ENCODE assay signal across 8 cellular contexts in the genomic region with DNA sequence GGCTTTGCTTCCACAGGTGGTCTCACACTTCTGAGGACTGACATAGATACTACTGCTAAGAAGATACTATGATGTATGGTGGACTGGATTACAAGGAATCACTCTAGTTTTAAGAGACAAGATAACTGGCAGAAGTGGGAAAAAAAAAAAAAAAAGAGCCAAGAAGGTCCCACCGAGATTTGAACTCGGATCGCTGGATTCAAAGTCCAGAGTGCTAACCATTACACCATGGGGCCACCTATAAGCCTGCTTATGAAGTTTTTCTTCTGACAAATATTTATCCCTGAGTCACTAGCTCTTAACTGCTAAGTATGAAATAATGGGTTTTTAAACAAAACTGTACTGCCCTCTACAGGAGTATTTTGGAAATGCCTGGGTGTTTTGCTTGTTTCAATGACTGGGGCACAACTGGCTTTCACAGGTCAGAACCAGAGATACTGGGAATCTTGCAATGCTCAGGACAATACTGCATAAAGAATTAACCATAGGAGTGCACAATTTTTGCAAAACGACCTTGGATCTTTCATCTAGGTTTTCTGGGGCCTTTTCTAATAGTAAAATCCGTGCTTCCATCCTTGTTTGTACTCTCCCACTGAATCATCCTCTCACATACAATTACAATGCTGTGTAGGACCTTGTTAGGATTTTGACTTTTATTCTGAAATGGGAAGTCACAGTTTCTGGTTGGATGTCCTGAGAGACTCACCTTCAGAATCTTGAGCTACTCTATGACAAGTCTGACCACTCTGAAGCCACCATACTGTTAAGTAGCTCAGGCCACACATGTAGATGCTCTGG.
A peak's percentile ranks its signal among the peaks of the same experiment; 100 is the strongest.
DNase-seq lines count a peak whose midpoint lies in the region; ATAC-seq and TF ChIP-seq lines count a peak whose summit lies in the region.

No MANE protein-coding gene starts in this region.

- H3K4me2 ChIP-seq in fibroblast of lung (ENCODE audit: extremely low read depth, insufficient read depth, low read length) = no peak overlapping the region

- intact Hi-C loops in CD4-positive, alpha-beta T cell (cut with DNase I, micrococcal nuclease) = loop anchor here in 1 of 2 experiments (1.0 to 2.0 kb wide), 3 partner anchors 277 to 1189 kb away; a partner anchor contains a TSS
- intact Hi-C loops in activated CD8-positive, alpha-beta T cell treated with anti-CD3 and anti-CD28 coated beads for 36 hours (cut with micrococcal nuclease) = no loop called here

- no peaks in the 10 kb centered on the region for H3K36me3 ChIP-seq in fibroblast of lung (ENCODE audit: control insufficient read depth, insufficient read depth, low read length)

- H3K4me1 Mint-ChIP-seq in CD4-positive, alpha-beta T cell (ENCODE audit: low read depth) = peaks cover 31% of the 10 kb centered on the region
- H3K4me1 Mint-ChIP-seq in activated CD8-positive, alpha-beta T cell treated with anti-CD3 and anti-CD28 coated beads for 36 hours (ENCODE audit: low read depth) = peaks cover 30% of the 10 kb centered on the region
- peaks cover 44% of the 10 kb centered on the region for H3K4me1 Mint-ChIP-seq in neural crest cell

- POLR2A ChIA-PET in CD4-positive, alpha-beta T cell (lab: Charles Lee) = interaction anchor here (0.5 to 4.5 kb wide), 16 partner anchors 23 to 669 kb away, joined by 3 to 41 read pairs (median 5); a partner anchor contains a TSS
- POLR2A ChIA-PET in activated CD8-positive, alpha-beta T cell treated with anti-CD3 and anti-CD28 coated beads for 36 hours (lab: Charles Lee) = interaction anchor here (0.6 to 1.7 kb wide), 9 partner anchors 12 to 1245 kb away, joined by 3 to 17 read pairs (median 5); a partner anchor contains a TSS

- H3K9me3 Mint-ChIP-seq in CD4-positive, alpha-beta T cell = no peaks in the 10 kb centered on the region
- H3K9me3 Mint-ChIP-seq in activated CD8-positive, alpha-beta T cell treated with anti-CD3 and anti-CD28 coated beads for 36 hours = no peaks in the 10 kb centered on the region
- no peaks in the 10 kb centered on the region for H3K9me3 Mint-ChIP-seq in neural crest cell

- no peaks in the 10 kb centered on the region for H4K20me1 ChIP-seq in fibroblast of lung (ENCODE audit: control insufficient read depth, extremely low read depth, insufficient read depth, low read length)

- no peak overlapping the region for H3K4me3 ChIP-seq in HL-60 (replicated peaks; ENCODE audit: insufficient read depth, low read length)
- H3K4me3 ChIP-seq in fibroblast of lung (replicated peaks in 1 of 4; ENCODE audit: control extremely low read depth in 1 of 4, insufficient read depth in 1 of 4, low read depth in 3 of 4, low read length in 4 of 4) = no peak overlapping the region

- H3K27me3 ChIP-seq in CD4-positive, alpha-beta T cell (ENCODE audit: control insufficient read depth, insufficient read depth, low read length) = peaks cover 5% of the 10 kb centered on the region
- no peaks in the 10 kb centered on the region for H3K27me3 ChIP-seq in HL-60 (ENCODE audit: insufficient read depth, poor library complexity, severe bottlenecking)
- H3K27me3 ChIP-seq in fibroblast of lung (ENCODE audit: control insufficient read depth, insufficient read depth, low read length) = no peaks in the 10 kb centered on the region

- H3K4me1 ChIP-seq in fibroblast of lung (ENCODE audit: control insufficient read depth, extremely low read depth, insufficient read depth, low read length) = no peaks in the 10 kb centered on the region

- peak overlapping the region; percentile 47 for H3K4me3 Mint-ChIP-seq in CD4-positive, alpha-beta T cell
- no peak overlapping the region for H3K4me3 Mint-ChIP-seq in activated CD8-positive, alpha-beta T cell treated with anti-CD3 and anti-CD28 coated beads for 36 hours
- peak overlapping the region; percentile 70 for H3K4me3 Mint-ChIP-seq in neural crest cell

- no peak overlapping the region for H2AFZ ChIP-seq in fibroblast of lung (ENCODE audit: low read length)

- CTCF ChIA-PET in CD4-positive, alpha-beta T cell (lab: Charles Lee) = interaction anchor here (0.6 to 4.9 kb wide), 30 partner anchors 11 to 1858 kb away, joined by 3 to 33 read pairs (median 4); a partner anchor contains a TSS
- CTCF ChIA-PET in activated CD8-positive, alpha-beta T cell treated with anti-CD3 and anti-CD28 coated beads for 36 hours (lab: Charles Lee) = interaction anchor here (0.6 to 2.9 kb wide), 27 partner anchors 11 to 1240 kb away, joined by 3 to 28 read pairs (median 4); a partner anchor contains a TSS

- no peak overlapping the region for H3K9ac ChIP-seq in fibroblast of lung (ENCODE audit: insufficient read depth, low read length)

- peaks cover 4% of the 10 kb centered on the region for H3K36me3 Mint-ChIP-seq in CD4-positive, alpha-beta T cell (ENCODE audit: low read depth)
- no peaks in the 10 kb centered on the region for H3K36me3 Mint-ChIP-seq in activated CD8-positive, alpha-beta T cell treated with anti-CD3 and anti-CD28 coated beads for 36 hours (ENCODE audit: low read depth)
- no peaks in the 10 kb centered on the region for H3K36me3 Mint-ChIP-seq in neural crest cell (ENCODE audit: low read depth)

- H3K27ac Mint-ChIP-seq in CD4-positive, alpha-beta T cell = peak overlapping the region; percentile 80
- H3K27ac Mint-ChIP-seq in activated CD8-positive, alpha-beta T cell treated with anti-CD3 and anti-CD28 coated beads for 36 hours = no peak overlapping the region
- no peak overlapping the region for H3K27ac Mint-ChIP-seq in neural crest cell (ENCODE audit: unreplicated experiment)

- DNase-seq in CD4-positive, alpha-beta T cell = peak in 5 of 10 experiments; percentile 11 to 36 (median 25)
- DNase-seq in HL-60 (ENCODE audit: low read depth in 1 of 2, low spot score in 1 of 2) = peak; percentile 70 to 78
- peak; percentile 87 for DNase-seq in NCI-H69 (lab: John Stamatoyannopoulos, UW)
- DNase-seq in activated CD8-positive, alpha-beta T cell treated with anti-CD3 and anti-CD28 coated beads for 36 hours = peak; percentile 68
- peak; percentile 79 to 95 for DNase-seq in fibroblast of lung (ENCODE audit: low read depth in 2 of 2)
- DNase-seq in neural crest cell (ENCODE audit: low read depth, low spot score) = peak; percentile 74

- peak; percentile 72 for ATAC-seq in CD4-positive, alpha-beta T cell (ENCODE audit: poor library complexity)
- ATAC-seq in GM18909 (IDR thresholded peaks at IDR 0.05; ENCODE audit: poor library complexity, unreplicated experiment) = peak; percentile 54
- ATAC-seq in activated CD8-positive, alpha-beta T cell treated with anti-CD3 and anti-CD28 coated beads for 36 hours = peak; percentile 69
- ATAC-seq in GM21528 (IDR thresholded peaks at IDR 0.05; ENCODE audit: low FRiP score, unreplicated experiment) = no peak

- peak; percentile 80 for TF ChIP-seq CTCF in CD4-positive, alpha-beta T cell (IDR thresholded peaks at IDR 0.05)
- TF ChIP-seq CTCF in HL-60 (IDR thresholded peaks at IDR 0.05; ENCODE audit: insufficient read depth, low read length) (peak; percentile 65), fibroblast of lung (conservative IDR thresholded peaks at IDR 0.05 in 1 of 2, IDR thresholded peaks at IDR 0.05 in 1 of 2; ENCODE audit: low read depth in 1 of 2, low read length in 2 of 2) (peak; percentile 68 to 80), neural crest cell (conservative IDR thresholded peaks at IDR 0.05) (peak; percentile 81)
- TF ChIP-seq CTCF in activated CD8-positive, alpha-beta T cell treated with anti-CD3 and anti-CD28 coated beads for 36 hours (IDR thresholded peaks at IDR 0.05) = peak; percentile 72

- H3K9me3 ChIP-seq in CD4-positive, alpha-beta T cell (ENCODE audit: control insufficient read depth, low read length) = no peaks in the 10 kb centered on the region
- no peaks in the 10 kb centered on the region for H3K9me3 ChIP-seq in fibroblast of lung (ENCODE audit: control insufficient read depth, insufficient read depth, low read depth, low read length)

- H3K27ac ChIP-seq in CD4-positive, alpha-beta T cell (ENCODE audit: low read depth, low read length) = no peak overlapping the region
- no peak overlapping the region for H3K27ac ChIP-seq in HL-60 (replicated peaks)
- no peak overlapping the region for H3K27ac ChIP-seq in fibroblast of lung (ENCODE audit: insufficient read depth, low read length)

- H3K27me3 Mint-ChIP-seq in CD4-positive, alpha-beta T cell = peaks cover 18% of the 10 kb centered on the region
- peaks cover 10% of the 10 kb centered on the region for H3K27me3 Mint-ChIP-seq in activated CD8-positive, alpha-beta T cell treated with anti-CD3 and anti-CD28 coated beads for 36 hours
- peaks cover 20% of the 10 kb centered on the region for H3K27me3 Mint-ChIP-seq in neural crest cell (ENCODE audit: low read depth)

- no peaks in the 10 kb centered on the region for H3K79me2 ChIP-seq in fibroblast of lung (ENCODE audit: control insufficient read depth, insufficient read depth, low read length)
